In genomic region chr1:246582301-246583055, GRCh38 we compare ENCODE assay signal across 1 cellular context.
TF ChIP-seq lines count a peak whose summit lies in the region.

No MANE protein-coding gene starts in this region.

TF ChIP-seq in IMR-90, 13 proteins besides CTCF, POLR2A, EP300 and RAD21 (continued from another document):
- TF ChIP-seq NFE2L2 (IDR thresholded peaks at IDR 0.05; ENCODE audit: low read depth, low read length) (no peak), MAFK (IDR thresholded peaks at IDR 0.05; ENCODE audit: low read depth, low read length) (no peak), CHD1 (IDR thresholded peaks at IDR 0.05; ENCODE audit: low read depth, low read length) (no peak), MAZ (IDR thresholded peaks at IDR 0.05; ENCODE audit: borderline replicate concordance, low read depth, low read length) (no peak), RFX5 (IDR thresholded peaks at IDR 0.05; ENCODE audit: low read depth, low read length) (no peak), SMC3 (IDR thresholded peaks at IDR 0.05; ENCODE audit: low read depth, low read length) (no peak), RCOR1 (IDR thresholded peaks at IDR 0.05; ENCODE audit: insufficient replicate concordance, low read length) (no peak)
